Comparison of ENCODE assay signal across 9 cellular contexts in the genomic region with DNA sequence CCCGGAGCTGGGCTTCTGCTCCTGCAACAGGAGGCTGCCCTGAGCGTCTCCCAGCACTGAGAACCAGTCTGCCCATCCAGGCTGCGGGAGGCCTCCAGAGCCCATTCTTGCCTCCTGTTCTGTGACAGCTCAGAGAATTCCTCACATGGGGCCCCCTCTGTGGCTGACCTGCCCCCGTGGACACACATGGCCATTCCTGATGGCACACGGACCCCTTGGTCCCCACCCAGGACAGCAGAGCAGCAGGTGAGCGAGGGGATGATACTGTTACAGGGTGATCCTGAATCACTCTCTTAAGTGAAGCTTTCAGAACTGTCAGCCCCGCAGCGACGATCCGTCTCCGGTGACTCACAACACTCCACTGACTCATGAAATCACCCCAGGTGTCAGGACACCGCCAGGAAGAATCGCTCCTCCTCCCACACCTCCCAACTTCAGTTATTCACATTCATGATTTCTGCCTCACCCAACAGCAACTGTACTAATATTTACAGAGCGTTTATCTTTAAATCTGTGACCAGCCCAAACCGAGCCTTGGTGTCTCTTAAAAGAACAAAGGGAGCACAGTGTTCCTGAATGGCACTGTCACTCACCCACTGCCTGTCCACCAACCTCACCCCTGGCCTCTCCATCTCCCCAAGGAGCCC. TPM values are rescaled to one million over a fixed set of nuclear protein-coding genes. Genes with fewer than 3 reads are reported as not detected.
DNase-seq lines count a peak whose midpoint lies in the region; ATAC-seq, FAIRE-seq and TF ChIP-seq lines count a peak whose summit lies in the region.
"Had no signal": no experiment of that assay in that cellular context is flagged by ENCODE, and none has a peak within 500 bp of the region (broad histone marks: within the 10 kb centered on the region; RNA-seq: fewer than 3 reads in every experiment).

No MANE protein-coding gene starts in this region.

- H3K4me1 Mint-ChIP-seq in osteocyte (ENCODE audit: unreplicated experiment), result peaks cover 10% of the 10 kb centered on the region

- TF ChIP-seq CTCF in bronchial epithelial cell (IDR thresholded peaks at IDR 0.05; ENCODE audit: insufficient read depth, low read length, severe bottlenecking), result no peak
- no peak for TF ChIP-seq CTCF in osteocyte (IDR thresholded peaks at IDR 0.05)

- peaks cover 8% of the 10 kb centered on the region for H3K27me3 Mint-ChIP-seq in osteocyte (ENCODE audit: unreplicated experiment)

- no peak overlapping the region for H3K27ac Mint-ChIP-seq in osteocyte (ENCODE audit: unreplicated experiment)

- H3K4me3 ChIP-seq in bronchial epithelial cell (ENCODE audit: low read depth, low read length), result no peak overlapping the region

- no peak overlapping the region for H3K4me3 Mint-ChIP-seq in osteocyte (ENCODE audit: unreplicated experiment)

- DNase-seq in NCI-H1436 (lab: John Stamatoyannopoulos, UW) (peak; percentile 32), NCI-H1436 treated with DMSO at 0.1 percent for 48 hours (lab: John Stamatoyannopoulos, UW) (no peak), NCI-H2196 treated with DMSO at 0.1 percent for 48 hours (lab: John Stamatoyannopoulos, UW; ENCODE audit: unreplicated experiment) (peak; percentile 59), bronchial epithelial cell (ENCODE audit: low read depth) (peak; percentile 98), osteocyte (ENCODE audit: extremely low spot score, unreplicated experiment) (no peak)
- DNase-seq in stimulated activated CD4-positive, alpha-beta T cell treated with anti-CD3 and anti-CD28 coated beads, Interleukin-12 subunit alpha, Interleukin-12 subunit beta, amount 100 ng/mL, for 24 hours (ENCODE audit: low read depth in 2 of 2), result peak; percentile 11 to 43
- DNase-seq in activated CD4-positive, CD25-positive, alpha-beta regulatory T cell treated with anti-CD3 and anti-CD28 coated beads, Interleukin-2, amount 50 U/mL, for 72 hours, result no peak

- FAIRE-seq in bronchial epithelial cell (lab: Jason Lieb, UNC), result peak; percentile 90
- FAIRE-seq: H1 had no signal

- no peak for ATAC-seq in GM21360 (IDR thresholded peaks at IDR 0.05; ENCODE audit: unreplicated experiment)

- no peaks in the 10 kb centered on the region for H3K9me3 Mint-ChIP-seq in osteocyte (ENCODE audit: unreplicated experiment)

- H3K36me3 Mint-ChIP-seq in osteocyte (ENCODE audit: unreplicated experiment), result no peaks in the 10 kb centered on the region

- no peaks in the 10 kb centered on the region for H3K36me3 ChIP-seq in bronchial epithelial cell (ENCODE audit: control insufficient read depth, insufficient read depth, low read length)

- peaks cover 2% of the 10 kb centered on the region for H3K27me3 ChIP-seq in bronchial epithelial cell (ENCODE audit: control insufficient read depth, insufficient read depth, low read length)

RNA-seq across cellular contexts. Expression of a gene that starts 22.5 kb away (rescaled TPM):
- 0.13 and 0.26 TPM in 2 replicates for total RNA-seq in bronchial epithelial cell
- total RNA-seq in osteocyte, result 0.16 and 0.43 TPM in 2 replicates

RNA-seq across cellular contexts. Expression of a gene that starts 41.7 kb away (rescaled TPM):
- total RNA-seq in bronchial epithelial cell, result 153 and 194 TPM in 2 replicates
- total RNA-seq in osteocyte, result 359 and 373 TPM in 2 replicates

RNA-seq across cellular contexts. Expression of a gene that starts 48.3 kb away (rescaled TPM):
- total RNA-seq in bronchial epithelial cell (6.4 and 6.6 TPM in 2 replicates), osteocyte (12.4 TPM in 2 replicates)

Comparison
In these comparisons a context has a peak if more than half of its experiments do, and no peak if none do; other contexts are left out.
1. DNase-seq: peak in NCI-H1436 (single experiment), NCI-H2196 treated with DMSO at 0.1 percent for 48 hours (single experiment), bronchial epithelial cell (single experiment) and stimulated activated CD4-positive, alpha-beta T cell treated with anti-CD3 and anti-CD28 coated beads, Interleukin-12 subunit alpha, Interleukin-12 subunit beta, amount 100 ng/mL, for 24 hours (2 of 2); none in NCI-H1436 treated with DMSO at 0.1 percent for 48 hours (single experiment), activated CD4-positive, CD25-positive, alpha-beta regulatory T cell treated with anti-CD3 and anti-CD28 coated beads, Interleukin-2, amount 50 U/mL, for 72 hours (single experiment) and osteocyte (single experiment).